ENCODE assay signal across 24 cellular contexts in the genomic region with DNA sequence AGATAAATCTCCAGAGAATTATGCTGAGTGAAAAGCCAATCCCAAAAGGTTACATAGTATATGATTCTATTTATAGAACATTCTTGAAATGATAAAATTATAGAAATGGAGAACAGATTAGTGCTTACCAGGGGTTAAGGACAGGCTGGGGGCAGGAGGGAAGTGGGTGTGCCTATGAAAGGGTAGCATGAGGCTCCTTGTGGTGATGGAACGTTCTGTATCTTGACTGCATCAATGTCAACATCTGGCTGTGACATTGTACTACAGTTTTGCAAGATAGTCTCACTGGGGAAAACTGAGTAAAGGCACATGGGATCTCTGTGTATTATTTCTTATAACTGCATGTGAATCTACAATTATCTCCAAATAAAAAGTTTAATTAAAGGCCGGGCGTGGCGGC. TPM values are rescaled to one million over a fixed set of nuclear protein-coding genes. Genes with fewer than 3 reads are reported as not detected.
A peak's percentile ranks its signal among the peaks of the same experiment; 100 is the strongest.
DNase-seq lines count a peak whose midpoint lies in the region; ATAC-seq and TF ChIP-seq lines count a peak whose summit lies in the region.
"Had no signal": no experiment of that assay in that cellular context is flagged by ENCODE, and none has a peak within 500 bp of the region (broad histone marks: within the 10 kb centered on the region; RNA-seq: fewer than 3 reads in every experiment).

No MANE protein-coding gene starts in this region.

- TF ChIP-seq CTCF in chondrocyte (IDR thresholded peaks at IDR 0.05) (no peak), upper lobe of right lung (IDR thresholded peaks at IDR 0.05) (no peak)

- ATAC-seq in left ventricle myocardium superior = peak; percentile 23
- no peak for ATAC-seq in left cardiac atrium
- ATAC-seq in upper lobe of right lung = peak; percentile 27
- ATAC-seq in activated CD8-positive, alpha-beta memory T cell treated with anti-CD3 and anti-CD28 coated beads, Interleukin-2, amount 10 ng/mL, durations not matched to agents 7 days and 5 days = no peak
- ATAC-seq: right lobe of liver, WTC11 had no signal

- H3K27me3 ChIP-seq in upper lobe of right lung = no peaks in the 10 kb centered on the region
- H3K27me3 ChIP-seq: dorsolateral prefrontal cortex, right lobe of liver had no signal

- peaks cover 98% of the 10 kb centered on the region for H3K36me3 ChIP-seq in upper lobe of right lung

- H3K27me3 Mint-ChIP-seq in T-helper 2 cell treated with Interferon-gamma antibody and Interleukin-4, amounts not matched to agents 5 μg/mL and 100 μg/mL, for 36 hours (ENCODE audit: low read depth) = no peaks in the 10 kb centered on the region
- no peaks in the 10 kb centered on the region for H3K27me3 Mint-ChIP-seq in chondrocyte (ENCODE audit: low read depth)
- H3K27me3 Mint-ChIP-seq in activated CD8-positive, alpha-beta memory T cell treated with anti-CD3 and anti-CD28 coated beads, Interleukin-2, amount 10 ng/mL, durations not matched to agents 7 days and 5 days = no peaks in the 10 kb centered on the region
- H3K27me3 Mint-ChIP-seq: central memory CD8-positive, alpha-beta T cell had no signal

- H3K36me3 Mint-ChIP-seq in T-helper 2 cell treated with Interferon-gamma antibody and Interleukin-4, amounts not matched to agents 5 μg/mL and 100 μg/mL, for 36 hours (ENCODE audit: low read depth) = peaks cover 69% of the 10 kb centered on the region
- H3K36me3 Mint-ChIP-seq in chondrocyte (ENCODE audit: low read depth) = peaks cover 34% of the 10 kb centered on the region
- peaks cover 68% of the 10 kb centered on the region for H3K36me3 Mint-ChIP-seq in activated CD8-positive, alpha-beta memory T cell treated with anti-CD3 and anti-CD28 coated beads, Interleukin-2, amount 10 ng/mL, durations not matched to agents 7 days and 5 days

- peak overlapping the region; percentile 26 for H3K4me3 Mint-ChIP-seq in T-helper 2 cell treated with Interferon-gamma antibody and Interleukin-4, amounts not matched to agents 5 μg/mL and 100 μg/mL, for 36 hours
- no peak overlapping the region for H3K4me3 Mint-ChIP-seq in chondrocyte (ENCODE audit: unreplicated experiment)
- no peak overlapping the region for H3K4me3 Mint-ChIP-seq in activated CD8-positive, alpha-beta memory T cell treated with anti-CD3 and anti-CD28 coated beads, Interleukin-2, amount 10 ng/mL, durations not matched to agents 7 days and 5 days
- H3K4me3 Mint-ChIP-seq: central memory CD8-positive, alpha-beta T cell; WTC11 had no signal

- peaks cover 32% of the 10 kb centered on the region for H3K4me1 Mint-ChIP-seq in T-helper 2 cell treated with Interferon-gamma antibody and Interleukin-4, amounts not matched to agents 5 μg/mL and 100 μg/mL, for 36 hours (ENCODE audit: low read depth)
- H3K4me1 Mint-ChIP-seq in chondrocyte (ENCODE audit: low read depth) = peaks cover 31% of the 10 kb centered on the region
- H3K4me1 Mint-ChIP-seq in activated CD8-positive, alpha-beta memory T cell treated with anti-CD3 and anti-CD28 coated beads, Interleukin-2, amount 10 ng/mL, durations not matched to agents 7 days and 5 days = peaks cover 56% of the 10 kb centered on the region

- no peak overlapping the region for H3K27ac ChIP-seq in upper lobe of right lung
- H3K27ac ChIP-seq: dorsolateral prefrontal cortex, KMS-11, right lobe of liver had no signal

- intact Hi-C loops in left ventricle myocardium superior (cut with micrococcal nuclease) (no loop called here), left cardiac atrium (cut with DNase I) (no loop called here), upper lobe of right lung (cut with DNase I) (no loop called here)

- DNase-seq in left ventricle myocardium superior (peak; percentile 7), left cardiac atrium (no peak), chondrocyte (ENCODE audit: low spot score) (peak; percentile 11), upper lobe of right lung (no peak)
- no peak for DNase-seq in T-helper 2 cell treated with Interferon-gamma antibody and Interleukin-4, amounts not matched to agents 5 μg/mL and 100 μg/mL, for 36 hours (ENCODE audit: low spot score)
- no peak for DNase-seq in activated CD8-positive, alpha-beta memory T cell treated with anti-CD3 and anti-CD28 coated beads, Interleukin-2, amount 10 ng/mL, durations not matched to agents 7 days and 5 days
- no peak for DNase-seq in stimulated activated naive CD4-positive, alpha-beta T cell (lab: John Stamatoyannopoulos, UW)
- DNase-seq: activated gamma-delta T cell; DMS79; dorsolateral prefrontal cortex; HCEC 1CT; head of caudate nucleus; MV-4-11; NCI-H1694; NCI-H2171 treated with DMSO at 0.1 percent for 48 hours; NCI-H526; right lobe of liver; stimulated activated CD4-positive, alpha-beta T cell treated with anti-CD3 and anti-CD28 coated beads, Interleukin-15, amount 100 ng/mL, for 24 hours had no signal

- no peaks in the 10 kb centered on the region for H3K9me3 Mint-ChIP-seq in T-helper 2 cell treated with Interferon-gamma antibody and Interleukin-4, amounts not matched to agents 5 μg/mL and 100 μg/mL, for 36 hours
- no peaks in the 10 kb centered on the region for H3K9me3 Mint-ChIP-seq in chondrocyte (ENCODE audit: low read depth)
- no peaks in the 10 kb centered on the region for H3K9me3 Mint-ChIP-seq in activated CD8-positive, alpha-beta memory T cell treated with anti-CD3 and anti-CD28 coated beads, Interleukin-2, amount 10 ng/mL, durations not matched to agents 7 days and 5 days (ENCODE audit: low read depth)
- H3K9me3 Mint-ChIP-seq: central memory CD8-positive, alpha-beta T cell; WTC11 had no signal

- no peak overlapping the region for H3K4me3 ChIP-seq in upper lobe of right lung
- H3K4me3 ChIP-seq: dorsolateral prefrontal cortex, right lobe of liver had no signal

- CTCF ChIA-PET in activated CD8-positive, alpha-beta memory T cell treated with anti-CD3 and anti-CD28 coated beads, Interleukin-2, amount 10 ng/mL, durations not matched to agents 7 days and 5 days (lab: Charles Lee) = interaction anchor here (0.6 to 1.2 kb wide), 3 partner anchors 11 to 36 kb away, joined by 3 read pairs; a partner anchor contains a TSS

- H3K27ac Mint-ChIP-seq in T-helper 2 cell treated with Interferon-gamma antibody and Interleukin-4, amounts not matched to agents 5 μg/mL and 100 μg/mL, for 36 hours = peak overlapping the region; percentile 45
- no peak overlapping the region for H3K27ac Mint-ChIP-seq in chondrocyte (ENCODE audit: unreplicated experiment)
- H3K27ac Mint-ChIP-seq in activated CD8-positive, alpha-beta memory T cell treated with anti-CD3 and anti-CD28 coated beads, Interleukin-2, amount 10 ng/mL, durations not matched to agents 7 days and 5 days = no peak overlapping the region
- H3K27ac Mint-ChIP-seq: WTC11 had no signal

- H3K9me3 ChIP-seq in upper lobe of right lung = no peaks in the 10 kb centered on the region
- H3K9me3 ChIP-seq: right lobe of liver had no signal

- peaks cover 28% of the 10 kb centered on the region for H3K4me1 ChIP-seq in upper lobe of right lung

RNA-seq across cellular contexts. Expression of a gene that starts 22.3 kb away (rescaled TPM):
- total RNA-seq in left ventricle myocardium superior (not detected), left cardiac atrium (1 to 10 TPM in 1 of 2 donors, not detected in 1; 1.6 TPM), chondrocyte (not detected in 3 replicates), upper lobe of right lung (3.9 TPM)
- total RNA-seq in activated CD8-positive, alpha-beta memory T cell treated with anti-CD3 and anti-CD28 coated beads, Interleukin-2, amount 10 ng/mL, durations not matched to agents 7 days and 5 days = not detected
- total RNA-seq: astrocyte, HT-29, temporal lobe had no signal

RNA-seq across cellular contexts. Expression of a gene that starts 29.0 kb away (rescaled TPM):
- total RNA-seq in left ventricle myocardium superior (not detected), left cardiac atrium (1 to 10 TPM in 1 of 2 donors, under 1 TPM in 1; 0.71 to 4.8 TPM), chondrocyte (not detected in 3 replicates), upper lobe of right lung (5.2 TPM)
- not detected for total RNA-seq in activated CD8-positive, alpha-beta memory T cell treated with anti-CD3 and anti-CD28 coated beads, Interleukin-2, amount 10 ng/mL, durations not matched to agents 7 days and 5 days
- total RNA-seq: astrocyte, HT-29, temporal lobe had no signal

RNA-seq across cellular contexts. Expression of a gene that starts 35.9 kb away (rescaled TPM):
- 5.1 TPM for total RNA-seq in left ventricle myocardium superior
- total RNA-seq in left cardiac atrium = 10 to 100 TPM in 1 of 2 donors, 1 to 10 TPM in 1; 9.1 to 13.0 TPM
- 19.1 to 43.1 TPM (median 43.0 TPM) in 3 replicates for total RNA-seq in chondrocyte
- 54.7 TPM for total RNA-seq in upper lobe of right lung
- total RNA-seq in activated CD8-positive, alpha-beta memory T cell treated with anti-CD3 and anti-CD28 coated beads, Interleukin-2, amount 10 ng/mL, durations not matched to agents 7 days and 5 days = 100 to 1,000 TPM; 432 to 500 TPM

Comparison
In these comparisons a context has a peak if more than half of its experiments do, and no peak if none do; other contexts are left out.
1. ATAC-seq: peak in left ventricle myocardium superior (single experiment) and upper lobe of right lung (single experiment); none in left cardiac atrium (0 of 2) and activated CD8-positive, alpha-beta memory T cell treated with anti-CD3 and anti-CD28 coated beads, Interleukin-2, amount 10 ng/mL, durations not matched to agents 7 days and 5 days (single experiment).
2. DNase-seq: peak in left ventricle myocardium superior (single experiment) and chondrocyte (single experiment); none in left cardiac atrium (single experiment), T-helper 2 cell treated with Interferon-gamma antibody and Interleukin-4, amounts not matched to agents 5 μg/mL and 100 μg/mL, for 36 hours (single experiment), upper lobe of right lung (single experiment), activated CD8-positive, alpha-beta memory T cell treated with anti-CD3 and anti-CD28 coated beads, Interleukin-2, amount 10 ng/mL, durations not matched to agents 7 days and 5 days (single experiment) and stimulated activated naive CD4-positive, alpha-beta T cell (0 of 6).